20 cellular contexts compared by ENCODE assay signal in genomic region chr2:134448650-134449049, GRCh38.
"Had no signal": no experiment of that assay in that cellular context is flagged by ENCODE, and none has a peak within 500 bp of the region (broad histone marks: within the 10 kb centered on the region; RNA-seq: fewer than 3 reads in every experiment).

No MANE protein-coding gene starts in this region.

- FAIRE-seq: frontal cortex had no signal

- H3K9me3 Mint-ChIP-seq: immature natural killer cell; nephron; stimulated activated naive CD8-positive, alpha-beta T cell treated with anti-CD3 and anti-CD28 coated beads, Interleukin-15, amount 100 ng/mL, for 72 hours had no signal

- DNase-seq: caudate nucleus; cerebellar nuclear complex; cortex of kidney; hypothalamus; immature natural killer cell; islet precursor cell; left ventricle myocardium superior; lower lobe of right lung; occipital lobe; ovary; stimulated activated CD4-positive, alpha-beta T cell treated with anti-CD3 and anti-CD28 coated beads, Interleukin-2, amount 100 ng/mL, for 24 hours; stimulated activated CD4-positive, alpha-beta T cell treated with anti-CD3 and anti-CD28 coated beads, Interleukin-4, amount 100 ng/mL, for 24 hours; stimulated activated naive CD4-positive, alpha-beta T cell; stimulated activated naive CD8-positive, alpha-beta T cell treated with anti-CD3 and anti-CD28 coated beads, Interleukin-15, amount 100 ng/mL, for 72 hours; trophoblast cell had no signal

- H3K4me3 Mint-ChIP-seq: immature natural killer cell; nephron; stimulated activated naive CD8-positive, alpha-beta T cell treated with anti-CD3 and anti-CD28 coated beads, Interleukin-15, amount 100 ng/mL, for 72 hours had no signal

- H3K36me3 ChIP-seq: ovary had no signal

- H3K27ac ChIP-seq: lower lobe of right lung, ovary, suprapubic skin had no signal

- H3K4me3 ChIP-seq: lower lobe of right lung, ovary, smooth muscle cell, suprapubic skin had no signal

- ATAC-seq: left ventricle myocardium superior; lower lobe of right lung; sciatic nerve; stimulated activated naive CD8-positive, alpha-beta T cell treated with anti-CD3 and anti-CD28 coated beads, Interleukin-15, amount 100 ng/mL, for 72 hours had no signal

- H3K4me1 ChIP-seq: lower lobe of right lung, suprapubic skin had no signal

- H3K9me3 ChIP-seq: lower lobe of right lung, ovary, suprapubic skin had no signal

- H3K27me3 Mint-ChIP-seq: stimulated activated naive CD8-positive, alpha-beta T cell treated with anti-CD3 and anti-CD28 coated beads, Interleukin-15, amount 100 ng/mL, for 72 hours had no signal

- H3K4me2 ChIP-seq: smooth muscle cell had no signal

- H3K27me3 ChIP-seq: ovary, suprapubic skin had no signal
